Comparison of ENCODE assay signal across 10 cellular contexts in genomic region chr15:101767083-101767640, GRCh38. TPM values are rescaled to one million over a fixed set of nuclear protein-coding genes. Genes with fewer than 3 reads are reported as not detected.
DNase-seq lines count a peak whose midpoint lies in the region; ATAC-seq, FAIRE-seq and TF ChIP-seq lines count a peak whose summit lies in the region.
"Not testable (repeated sequence)": the region's sequence is repeated elsewhere in the genome, so short reads cannot be mapped to it uniquely, and the experiment has no call there.
"Had no signal": no experiment of that assay in that cellular context is flagged by ENCODE, and none has a peak within 500 bp of the region (broad histone marks: within the 10 kb centered on the region; RNA-seq: fewer than 3 reads in every experiment).

No MANE protein-coding gene starts in this region.

- not testable (repeated sequence) for H4K20me1 ChIP-seq in endothelial cell of umbilical vein (replicated peaks; ENCODE audit: control insufficient read depth, extremely low read depth, insufficient read depth, low read length)

- intact Hi-C loops in CD14-positive monocyte (cut with micrococcal nuclease): loop anchor here in 1 of 2 donors (10.0 kb wide), 1 partner anchor 1972 kb away; no protein-coding TSS in a partner anchor
- intact Hi-C loops in Panc1 (cut with micrococcal nuclease; ENCODE audit: unreplicated experiment); endothelial cell of umbilical vein (cut with micrococcal nuclease): not testable (repeated sequence)

- H2AFZ ChIP-seq in endothelial cell of umbilical vein (ENCODE audit: low read depth, low read length): not testable (repeated sequence)

- not testable (repeated sequence) for H3K36me3 Mint-ChIP-seq in CD14-positive monocyte

- not testable (repeated sequence) for H3K27ac ChIP-seq in Panc1 (ENCODE audit: low read length); endothelial cell of umbilical vein (ENCODE audit: insufficient read depth, low read depth, low read length)

- peak; percentile 6 for TF ChIP-seq CTCF in CD14-positive monocyte (IDR thresholded peaks at IDR 0.05)
- TF ChIP-seq CTCF in LNCAP (IDR thresholded peaks at IDR 0.05): peak; percentile 29; the same call in 1 of the 2 replicates
- peak; percentile 60 for TF ChIP-seq CTCF in Panc1 (IDR thresholded peaks at IDR 0.05)
- TF ChIP-seq CTCF in endothelial cell of umbilical vein (IDR thresholded peaks at IDR 0.05; ENCODE audit: extremely low read depth in 1 of 2, insufficient read depth in 1 of 2, low read depth in 1 of 2, low read length in 2 of 2): not testable (repeated sequence)

- dilution Hi-C loops in endothelial cell of umbilical vein (cut with MboI; ENCODE audit: extremely low pct_ligation_motif_present, low sequenced_read_pairs): not testable (repeated sequence)

- not testable (repeated sequence) for H3K9me1 ChIP-seq in endothelial cell of umbilical vein (replicated peaks; ENCODE audit: control insufficient read depth, extremely low read depth, insufficient read depth, low read length)

- H3K4me2 ChIP-seq in endothelial cell of umbilical vein (ENCODE audit: insufficient read depth, low read length): not testable (repeated sequence)

- not testable (repeated sequence) for H3K4me3 Mint-ChIP-seq in CD14-positive monocyte

- FAIRE-seq in GM19239 (lab: Jason Lieb, UNC): peak; percentile 31
- FAIRE-seq in endothelial cell of umbilical vein (lab: Jason Lieb, UNC): peak; percentile 87

- not testable (repeated sequence) for BruUV-seq in Panc1 (replicated peaks; lab: Mats Ljungman, UMichigan); endothelial cell of umbilical vein (replicated peaks; lab: Mats Ljungman, UMichigan)

- ATAC-seq in Panc1: peak; percentile 68

- H3K9ac ChIP-seq in endothelial cell of umbilical vein (replicated peaks; ENCODE audit: extremely low read depth, insufficient read depth, low read length): not testable (repeated sequence)

- not testable (repeated sequence) for H3K9me3 ChIP-seq in Panc1 (ENCODE audit: control insufficient read depth, insufficient read depth, low read depth, low read length); endothelial cell of umbilical vein (replicated peaks; ENCODE audit: control insufficient read depth, insufficient read depth, low read length)

- H3K27me3 ChIP-seq in Panc1 (ENCODE audit: control insufficient read depth, insufficient read depth, low read length); endothelial cell of umbilical vein (ENCODE audit: control insufficient read depth in 2 of 2, insufficient read depth in 2 of 2, low read length in 2 of 2): not testable (repeated sequence)

- POLR2A ChIA-PET in Panc1 (lab: Charles Lee); endothelial cell of umbilical vein (lab: Charles Lee): not testable (repeated sequence)

- TF ChIP-seq POLR2A in endothelial cell of umbilical vein (IDR thresholded peaks at IDR 0.05; ENCODE audit: low read depth, low read length): not testable (repeated sequence)

- not testable (repeated sequence) for H3K27ac Mint-ChIP-seq in CD14-positive monocyte

- not testable (repeated sequence) for H3K79me2 ChIP-seq in endothelial cell of umbilical vein (ENCODE audit: control insufficient read depth, insufficient read depth, low read length)

- H3K4me1 ChIP-seq in Panc1 (ENCODE audit: control insufficient read depth, insufficient read depth, low read length); endothelial cell of umbilical vein (ENCODE audit: control insufficient read depth, extremely low read depth, insufficient read depth, low read length): not testable (repeated sequence)

- not testable (repeated sequence) for H3K27me3 Mint-ChIP-seq in CD14-positive monocyte (ENCODE audit: low read depth in 3 of 3)

- H3K4me3 ChIP-seq in Panc1 (ENCODE audit: low read depth in 2 of 2, low read length in 2 of 2); endothelial cell of umbilical vein (replicated peaks in 1 of 3; ENCODE audit: insufficient read depth in 1 of 3, low read depth in 1 of 3, low read length in 3 of 3): not testable (repeated sequence)

- not testable (repeated sequence) for H3K36me3 ChIP-seq in Panc1 (ENCODE audit: control insufficient read depth, insufficient read depth, low read length); endothelial cell of umbilical vein (ENCODE audit: control insufficient read depth in 2 of 2, extremely low read depth in 1 of 2, insufficient read depth in 2 of 2, low read length in 2 of 2)

- not testable (repeated sequence) for H3K4me1 Mint-ChIP-seq in CD14-positive monocyte

- CTCF ChIA-PET in Panc1 (lab: Charles Lee); endothelial cell of umbilical vein (lab: Charles Lee): not testable (repeated sequence)

- H3K9me3 Mint-ChIP-seq in CD14-positive monocyte: peaks cover 4 to 20% (median 14%) of the 10 kb centered on the region in 7 donors

- DNase-seq in CD14-positive monocyte (ENCODE audit: low spot score); GM19239 (ENCODE audit: insufficient read length, low spot score); Panc1 (ENCODE audit: low read depth, low spot score); endothelial cell of umbilical vein (ENCODE audit: low read depth, low spot score): not testable (repeated sequence)
- peak; percentile 54 for DNase-seq in activated CD8-positive, alpha-beta memory T cell treated with anti-CD3 and anti-CD28 coated beads for 24 hours
- peak; percentile 84 for DNase-seq in mesenteric fat pad (ENCODE audit: low spot score)

- in situ Hi-C loops in Panc1 (cut with HindIII; ENCODE audit: low pct_unique_long_range_greater_than_20kb, low sequenced_read_pairs): not testable (repeated sequence)

RNA-seq across cellular contexts. Expression of gene OR4F6, which starts 36.1 kb away (rescaled TPM):
- polyA plus RNA-seq in CD14-positive monocyte (not detected), endothelial cell of umbilical vein (not detected in 2 replicates)
- total RNA-seq in Panc1 (2021; ENCODE audit: unreplicated experiment) (not detected), endothelial cell of umbilical vein (not detected in 2 replicates), mesenteric fat pad (not detected)
- not detected for polyA plus RNA-seq in Panc1 (2012; ENCODE audit: insufficient read length)
- polyA plus RNA-seq in endothelial cell of umbilical vein (2011; cell fraction: cytosol; rRNA removed): not detected in 2 replicates
- polyA plus RNA-seq in endothelial cell of umbilical vein (2011; cell fraction: nucleus; rRNA removed): not detected in 2 replicates
- polyA plus RNA-seq in endothelial cell of umbilical vein (2012): not detected in 2 replicates
- polyA minus RNA-seq in endothelial cell of umbilical vein: not detected in 2 replicates
- polyA minus RNA-seq in endothelial cell of umbilical vein (2011; cell fraction: cytosol; rRNA and poly(A)+ RNA removed): not detected
- polyA minus RNA-seq in endothelial cell of umbilical vein (2011; cell fraction: nucleus; rRNA and poly(A)+ RNA removed): not detected in 2 replicates
- total RNA-seq: G401, H4, HFFc6 had no signal

RNA-seq across cellular contexts. Expression of gene TARS3, which starts 42.9 kb away (rescaled TPM):
- 1 to 10 TPM; 1.3 to 1.8 TPM for polyA plus RNA-seq in CD14-positive monocyte
- total RNA-seq in Panc1 (2021; ENCODE audit: unreplicated experiment): 12.4 TPM
- 7.8 TPM for polyA plus RNA-seq in Panc1 (2012; ENCODE audit: insufficient read length)
- 7.7 and 8.2 TPM in 2 replicates for total RNA-seq in endothelial cell of umbilical vein
- 0.91 and 0.94 TPM in 2 replicates for polyA plus RNA-seq in endothelial cell of umbilical vein
- 1.6 and 2.0 TPM in 2 replicates for polyA plus RNA-seq in endothelial cell of umbilical vein (2011; cell fraction: cytosol; rRNA removed)
- 5.6 and 5.7 TPM in 2 replicates for polyA plus RNA-seq in endothelial cell of umbilical vein (2011; cell fraction: nucleus; rRNA removed)
- 4.2 and 4.6 TPM in 2 replicates for polyA plus RNA-seq in endothelial cell of umbilical vein (2012)
- 2.5 and 3.5 TPM in 2 replicates for polyA minus RNA-seq in endothelial cell of umbilical vein
- 1.7 TPM for polyA minus RNA-seq in endothelial cell of umbilical vein (2011; cell fraction: cytosol; rRNA and poly(A)+ RNA removed)
- 6.7 and 7.5 TPM in 2 replicates for polyA minus RNA-seq in endothelial cell of umbilical vein (2011; cell fraction: nucleus; rRNA and poly(A)+ RNA removed)
- total RNA-seq in mesenteric fat pad: 8.8 TPM

RNA-seq across cellular contexts. Expression of gene OR4F15, which starts 44.8 kb away (rescaled TPM):
- not detected for polyA plus RNA-seq in CD14-positive monocyte
- total RNA-seq in Panc1 (2021; ENCODE audit: unreplicated experiment): not detected
- not detected for polyA plus RNA-seq in Panc1 (2012; ENCODE audit: insufficient read length)
- not detected in 2 replicates for total RNA-seq in endothelial cell of umbilical vein
- not detected in 2 replicates for polyA plus RNA-seq in endothelial cell of umbilical vein
- polyA plus RNA-seq in endothelial cell of umbilical vein (2011; cell fraction: cytosol; rRNA removed): not detected in 2 replicates
- polyA plus RNA-seq in endothelial cell of umbilical vein (2011; cell fraction: nucleus; rRNA removed): not detected in 2 replicates
- not detected in 2 replicates for polyA plus RNA-seq in endothelial cell of umbilical vein (2012)
- not detected in 2 replicates for polyA minus RNA-seq in endothelial cell of umbilical vein
- polyA minus RNA-seq in endothelial cell of umbilical vein (2011; cell fraction: cytosol; rRNA and poly(A)+ RNA removed): not detected
- not detected in 2 replicates for polyA minus RNA-seq in endothelial cell of umbilical vein (2011; cell fraction: nucleus; rRNA and poly(A)+ RNA removed)
- not detected for total RNA-seq in mesenteric fat pad
- total RNA-seq: G401, H4 had no signal
